8 cellular contexts compared by ENCODE assay signal in the genomic region with DNA sequence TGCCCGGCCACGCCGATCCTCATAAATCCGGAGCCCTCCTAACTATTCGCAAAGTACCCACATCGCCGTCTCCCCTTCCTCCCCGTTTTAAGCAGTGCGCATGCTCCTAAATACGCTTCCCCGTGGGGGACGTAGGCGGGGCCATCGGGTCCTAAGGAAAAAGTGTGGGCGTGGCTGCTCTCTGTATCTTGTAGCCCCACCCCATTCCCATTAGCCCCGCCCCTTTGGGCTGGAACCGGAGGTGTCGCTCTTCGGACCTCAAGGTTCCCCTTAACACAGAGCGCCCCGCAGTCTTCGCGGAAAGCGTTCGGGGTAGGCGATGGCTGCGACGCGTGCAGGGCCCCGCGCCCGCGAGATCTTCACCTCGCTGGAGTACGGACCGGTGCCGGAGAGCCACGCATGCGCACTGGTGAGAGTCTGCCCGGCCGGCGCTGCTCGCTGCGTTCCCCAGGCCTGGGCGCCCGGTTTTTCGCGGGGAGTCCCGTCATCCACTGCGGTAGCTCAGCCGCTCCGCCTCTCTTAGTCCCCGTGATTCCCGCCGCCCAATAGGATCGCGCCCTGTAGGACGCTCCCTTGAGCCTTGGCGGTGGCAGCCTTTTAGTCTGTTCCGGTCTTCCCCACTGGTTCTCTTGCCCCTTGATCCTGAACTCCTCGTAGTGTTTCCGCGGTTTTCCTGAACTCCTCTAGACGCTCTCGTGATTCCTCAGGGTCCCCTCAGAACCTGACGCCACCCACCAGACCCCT. TPM values are rescaled to one million over a fixed set of nuclear protein-coding genes. Genes with fewer than 3 reads are reported as not detected.
A peak's percentile ranks its signal among the peaks of the same experiment; 100 is the strongest.
DNase-seq lines count a peak whose midpoint lies in the region; ATAC-seq and TF ChIP-seq lines count a peak whose summit lies in the region.

A gene (plus strand): TSS at position 213 of the 744 bp plus-strand sequence. CDS start 107 bp downstream, at position 320.

- H3F3A ChIP-seq in PC-9 (ENCODE audit: insufficient read depth, low read depth) = peaks cover 32% of the 10 kb centered on the region

- H3K9me3 ChIP-seq in PC-9 (ENCODE audit: insufficient read depth, low read depth) (no peaks in the 10 kb centered on the region), mucosa of stomach (ENCODE audit: control insufficient read depth, low read length) (no peaks in the 10 kb centered on the region)

- peak within 1 kb of the TSS; percentile 92 for H3K27ac ChIP-seq in PC-9

- BruUV-seq in PC-9 (replicated peaks; lab: Mats Ljungman, UMichigan) = no TSS peak

- DNase-seq in DMS153 (lab: John Stamatoyannopoulos, UW) (peak; percentile 97), PC-9 (peak; percentile 93 to 96), epithelial cell of proximal tubule (ENCODE audit: low read depth) (peak; percentile 62)
- DNase-seq in Jurkat, Clone E6-1 (ENCODE audit: low read depth, low spot score) = peak; percentile 96
- peak; percentile 97 for DNase-seq in activated T-cell treated with anti-CD3 and anti-CD28 coated beads, Interleukin-2, amount 50 U/mL, for 1 hour
- peak; percentile 90 to 92 for DNase-seq in stimulated activated CD8-positive, alpha-beta memory T cell treated with anti-CD3 and anti-CD28 coated beads, Interleukin-7, amount 100 ng/mL, for 1 hour (ENCODE audit: low read depth in 2 of 2)

- peak within 1 kb of the TSS; percentile 85 for H3K4me2 ChIP-seq in PC-9

- TF ChIP-seq CTCF in PC-9 (conservative IDR thresholded peaks at IDR 0.05) (no peak), epithelial cell of proximal tubule (conservative IDR thresholded peaks at IDR 0.05; ENCODE audit: low read depth, low read length) (no peak)

- POLR2A ChIA-PET in PC-9 (lab: Charles Lee; ENCODE audit: unreplicated experiment) = interaction anchor here (0.5 to 1.0 kb wide), 10 partner anchors 188 to 1090 kb away, joined by 3 to 7 read pairs (median 4); a partner anchor contains a TSS

- peaks cover 10% of the 10 kb centered on the region for H3K36me3 ChIP-seq in PC-9 (ENCODE audit: low read depth)
- peaks cover 9% of the 10 kb centered on the region for H3K36me3 ChIP-seq in mucosa of stomach (ENCODE audit: control insufficient read depth, insufficient read depth, low read length)

- no peaks in the 10 kb centered on the region for H4K20me1 ChIP-seq in PC-9 (ENCODE audit: insufficient read depth)

- ATAC-seq in GM21619 (IDR thresholded peaks at IDR 0.05; ENCODE audit: unreplicated experiment) = peak; percentile 74

- H3K79me2 ChIP-seq in PC-9 (ENCODE audit: low read depth) = peaks cover 59% of the 10 kb centered on the region

- CTCF ChIA-PET in PC-9 (lab: Charles Lee) = interaction anchor here (0.6 kb wide), 1 partner anchor 434 kb away, joined by 6 read pairs; no protein-coding TSS in a partner anchor

- peak within 1 kb of the TSS; percentile 99 for H3K4me3 ChIP-seq in Jurkat, Clone E6-1 (ENCODE audit: low read length)
- peak within 1 kb of the TSS; percentile 87 for H3K4me3 ChIP-seq in PC-9
- peak within 1 kb of the TSS; percentile 98 for H3K4me3 ChIP-seq in epithelial cell of proximal tubule (ENCODE audit: low read depth, low read length)
- H3K4me3 ChIP-seq in mucosa of stomach (ENCODE audit: low read length) = peak within 1 kb of the TSS; percentile 81

- peaks cover 13% of the 10 kb centered on the region for H3K4me1 ChIP-seq in PC-9 (replicated peaks; ENCODE audit: insufficient read depth)
- peaks cover 18% of the 10 kb centered on the region for H3K4me1 ChIP-seq in mucosa of stomach (ENCODE audit: control insufficient read depth, insufficient read depth, low read length)

- no peaks in the 10 kb centered on the region for H3K9me2 ChIP-seq in PC-9 (ENCODE audit: insufficient read depth)

- intact Hi-C loops in PC-9 (cut with micrococcal nuclease; ENCODE audit: unreplicated experiment) = loop anchor here (1.0 to 2.0 kb wide), 3 partner anchors 34 to 188 kb away; a partner anchor contains a TSS

- peak within 1 kb of the TSS; percentile 85 for H2AFZ ChIP-seq in PC-9

- H3K27me3 ChIP-seq in PC-9 (ENCODE audit: insufficient read depth, low read depth) (no peaks in the 10 kb centered on the region), mucosa of stomach (ENCODE audit: control insufficient read depth, insufficient read depth, low read length) (no peaks in the 10 kb centered on the region)

- H3K9ac ChIP-seq in mucosa of stomach (ENCODE audit: low read length) = peak within 1 kb of the TSS; percentile 97

RNA-seq across cellular contexts. Expression of the gene that starts here (rescaled TPM):
- polyA plus RNA-seq in Jurkat, Clone E6-1 (2012; ENCODE audit: insufficient read depth, insufficient read length) = 27.4 TPM
- 40.9 and 66.8 TPM in 2 replicates for total RNA-seq in PC-9 (2021)
- 41.5 and 44.9 TPM in 2 replicates for total RNA-seq in epithelial cell of proximal tubule

Comparison
In these comparisons a context has a peak if more than half of its experiments do, and no peak if none do; other contexts are left out.
1. Peak in every context shown above with its lines: DNase-seq, ATAC-seq, H3K4me3 ChIP-seq and H3K27ac ChIP-seq.